ENCODE assay signal across 1 cellular context in the genomic region with DNA sequence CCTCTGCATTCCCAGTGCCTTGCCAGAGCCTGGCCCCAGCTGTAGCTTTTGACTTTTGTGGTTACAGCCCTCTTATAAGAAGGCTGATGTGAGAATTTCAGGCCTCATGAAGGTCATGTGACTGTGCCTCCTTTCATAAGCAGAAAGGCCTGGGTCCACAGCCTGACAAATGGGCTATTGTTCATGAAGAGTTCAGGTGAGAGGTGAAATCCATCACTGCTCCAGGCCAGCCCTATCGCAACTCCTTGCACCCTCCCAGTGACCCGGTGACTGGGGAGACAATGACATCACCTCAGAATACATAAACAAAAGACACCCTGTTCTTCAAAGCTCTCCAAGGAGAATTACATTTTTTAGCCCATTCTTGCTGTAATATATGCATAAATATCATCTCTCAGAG.
TF ChIP-seq lines count a peak whose summit lies in the region.

No MANE protein-coding gene starts in this region.

TF ChIP-seq in HepG2, 621 proteins besides CTCF, POLR2A, EP300 and RAD21 (continued from another document and continues in another):
- TF ChIP-seq ZNF703 (CRISPR knock-in tag; IDR thresholded peaks at IDR 0.05; ENCODE audit: borderline replicate concordance) (no peak), MLLT10 (CRISPR knock-in tag; IDR thresholded peaks at IDR 0.05) (no peak), ZNF660 (CRISPR knock-in tag; IDR thresholded peaks at IDR 0.05; ENCODE audit: borderline replicate concordance, low read depth) (no peak), RXRA (CRISPR knock-in tag; IDR thresholded peaks at IDR 0.05) (peak; percentile 93), TCF7 (IDR thresholded peaks at IDR 0.05; ENCODE audit: low read depth) (no peak), SAP130 (CRISPR knock-in tag; IDR thresholded peaks at IDR 0.05; ENCODE audit: low read depth) (no peak), MXI1 (IDR thresholded peaks at IDR 0.05; ENCODE audit: borderline replicate concordance, low read depth, low read length) (no peak), ZBTB21 (CRISPR knock-in tag; IDR thresholded peaks at IDR 0.05) (no peak), TEAD3 (CRISPR knock-in tag; optimal IDR thresholded peaks at IDR 0.05; ENCODE audit: borderline replicate concordance) (no peak), ZFP36L1 (CRISPR knock-in tag; IDR thresholded peaks at IDR 0.05) (no peak), SALL1 (CRISPR knock-in tag; IDR thresholded peaks at IDR 0.05) (peak; percentile 43; the same call in 1 of the 2 replicates), CAMTA2 (CRISPR knock-in tag; IDR thresholded peaks at IDR 0.05; ENCODE audit: borderline replicate concordance) (no peak), MEIS2 (CRISPR knock-in tag; IDR thresholded peaks at IDR 0.05) (no peak), TARDBP (CRISPR knock-in tag; IDR thresholded peaks at IDR 0.05) (no peak), BCL6 (CRISPR knock-in tag; IDR thresholded peaks at IDR 0.05) (0 out of 2 replicates have a peak, but pooled peaks have one; percentile 21), SOX13 (IDR thresholded peaks at IDR 0.05) (0 out of 2 replicates have a peak, but pooled peaks have one; percentile 50), SOX13 (CRISPR knock-in tag; conservative IDR thresholded peaks at IDR 0.05 in 1 of 2, IDR thresholded peaks at IDR 0.05 in 1 of 2) (peak in 1 of 2 experiments; percentile 89; a peak in 2 of 4 replicates), HNF4A (CRISPR knock-in tag; IDR thresholded peaks at IDR 0.05) (peak; percentile 38), FOXK1 (CRISPR knock-in tag; IDR thresholded peaks at IDR 0.05; ENCODE audit: borderline replicate concordance, low read depth) (peak; percentile 42; the same call in 1 of the 2 replicates), CEBPG (CRISPR knock-in tag; IDR thresholded peaks at IDR 0.05) (peak; percentile 38; the same call in 1 of the 2 replicates), TBX2 (CRISPR knock-in tag; IDR thresholded peaks at IDR 0.05; ENCODE audit: borderline replicate concordance) (0 out of 2 replicates have a peak, but pooled peaks have one; percentile 32), ZNF670 (CRISPR knock-in tag; IDR thresholded peaks at IDR 0.05; ENCODE audit: borderline replicate concordance) (no peak), POLR2AphosphoS2 (IDR thresholded peaks at IDR 0.05; ENCODE audit: low read depth, low read length) (no peak), ZNF12 (CRISPR knock-in tag; IDR thresholded peaks at IDR 0.05) (0 out of 2 replicates have a peak, but pooled peaks have one; percentile 7), EZH2 (conservative IDR thresholded peaks at IDR 0.05; ENCODE audit: low read depth, low read length) (no peak), ZNF567 (CRISPR knock-in tag; IDR thresholded peaks at IDR 0.05; ENCODE audit: borderline replicate concordance) (no peak), ELF4 (CRISPR knock-in tag; IDR thresholded peaks at IDR 0.05; ENCODE audit: borderline replicate concordance) (no peak), ZNF256 (CRISPR knock-in tag; conservative IDR thresholded peaks at IDR 0.05) (no peak), SOX6 (IDR thresholded peaks at IDR 0.05) (no peak), SOX6 (CRISPR knock-in tag; IDR thresholded peaks at IDR 0.05) (peak; percentile 75), RARA (CRISPR knock-in tag; IDR thresholded peaks at IDR 0.05) (peak; percentile 93), SMYD3 (CRISPR knock-in tag; IDR thresholded peaks at IDR 0.05) (no peak), HNF4G (IDR thresholded peaks at IDR 0.05; ENCODE audit: borderline replicate concordance, low read depth, low read length) (no peak), HNF4G (CRISPR knock-in tag; IDR thresholded peaks at IDR 0.05; ENCODE audit: borderline replicate concordance, low read depth) (no peak), ZFY (CRISPR knock-in tag; IDR thresholded peaks at IDR 0.05) (peak; percentile 37; the same call in 1 of the 2 replicates), NR2C2 (CRISPR knock-in tag; IDR thresholded peaks at IDR 0.05; ENCODE audit: borderline replicate concordance) (peak; percentile 31; the same call in 1 of the 2 replicates), ARID2 (CRISPR knock-in tag; IDR thresholded peaks at IDR 0.05; ENCODE audit: borderline replicate concordance) (no peak), NCOR1 (IDR thresholded peaks at IDR 0.05; ENCODE audit: borderline replicate concordance, low read length) (peak; percentile 19; the same call in 1 of the 2 replicates), MAZ (IDR thresholded peaks at IDR 0.05; ENCODE audit: borderline replicate concordance, low read depth, low read length) (no peak), MAZ (CRISPR knock-in tag; IDR thresholded peaks at IDR 0.05; ENCODE audit: low read depth) (no peak), ZFP37 (CRISPR knock-in tag; IDR thresholded peaks at IDR 0.05; ENCODE audit: borderline replicate concordance) (no peak)
- TF ChIP-seq, protein P1, sequence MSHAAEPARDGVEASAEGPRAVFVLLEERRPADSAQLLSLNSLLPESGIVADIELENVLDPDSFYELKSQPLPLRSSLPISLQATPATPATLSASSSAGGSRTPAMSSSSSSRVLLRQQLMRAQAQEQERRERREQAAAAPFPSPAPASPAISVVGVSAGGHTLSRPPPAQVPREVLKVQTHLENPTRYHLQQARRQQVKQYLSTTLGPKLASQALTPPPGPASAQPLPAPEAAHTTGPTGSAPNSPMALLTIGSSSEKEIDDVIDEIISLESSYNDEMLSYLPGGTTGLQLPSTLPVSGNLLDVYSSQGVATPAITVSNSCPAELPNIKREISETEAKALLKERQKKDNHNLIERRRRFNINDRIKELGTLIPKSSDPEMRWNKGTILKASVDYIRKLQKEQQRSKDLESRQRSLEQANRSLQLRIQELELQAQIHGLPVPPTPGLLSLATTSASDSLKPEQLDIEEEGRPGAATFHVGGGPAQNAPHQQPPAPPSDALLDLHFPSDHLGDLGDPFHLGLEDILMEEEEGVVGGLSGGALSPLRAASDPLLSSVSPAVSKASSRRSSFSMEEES (CRISPR knock-in tag; IDR thresholded peaks at IDR 0.05) = 0 out of 2 replicates have a peak, but pooled peaks have one; percentile 41
- TF ChIP-seq, protein P2, sequence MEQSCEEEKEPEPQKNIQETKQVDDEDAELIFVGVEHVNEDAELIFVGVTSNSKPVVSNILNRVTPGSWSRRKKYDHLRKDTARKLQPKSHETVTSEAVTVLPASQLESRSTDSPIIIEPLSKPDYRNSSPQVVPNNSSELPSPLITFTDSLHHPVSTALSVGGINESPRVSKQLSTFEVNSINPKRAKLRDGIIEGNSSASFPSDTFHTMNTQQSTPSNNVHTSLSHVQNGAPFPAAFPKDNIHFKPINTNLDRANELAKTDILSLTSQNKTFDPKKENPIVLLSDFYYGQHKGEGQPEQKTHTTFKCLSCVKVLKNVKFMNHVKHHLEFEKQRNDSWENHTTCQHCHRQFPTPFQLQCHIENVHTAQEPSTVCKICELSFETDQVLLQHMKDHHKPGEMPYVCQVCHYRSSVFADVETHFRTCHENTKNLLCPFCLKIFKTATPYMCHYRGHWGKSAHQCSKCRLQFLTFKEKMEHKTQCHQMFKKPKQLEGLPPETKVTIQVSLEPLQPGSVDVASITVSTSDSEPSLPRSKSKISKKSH (CRISPR knock-in tag; IDR thresholded peaks at IDR 0.05; ENCODE audit: borderline replicate concordance) = no peak
- TF ChIP-seq, protein P3, sequence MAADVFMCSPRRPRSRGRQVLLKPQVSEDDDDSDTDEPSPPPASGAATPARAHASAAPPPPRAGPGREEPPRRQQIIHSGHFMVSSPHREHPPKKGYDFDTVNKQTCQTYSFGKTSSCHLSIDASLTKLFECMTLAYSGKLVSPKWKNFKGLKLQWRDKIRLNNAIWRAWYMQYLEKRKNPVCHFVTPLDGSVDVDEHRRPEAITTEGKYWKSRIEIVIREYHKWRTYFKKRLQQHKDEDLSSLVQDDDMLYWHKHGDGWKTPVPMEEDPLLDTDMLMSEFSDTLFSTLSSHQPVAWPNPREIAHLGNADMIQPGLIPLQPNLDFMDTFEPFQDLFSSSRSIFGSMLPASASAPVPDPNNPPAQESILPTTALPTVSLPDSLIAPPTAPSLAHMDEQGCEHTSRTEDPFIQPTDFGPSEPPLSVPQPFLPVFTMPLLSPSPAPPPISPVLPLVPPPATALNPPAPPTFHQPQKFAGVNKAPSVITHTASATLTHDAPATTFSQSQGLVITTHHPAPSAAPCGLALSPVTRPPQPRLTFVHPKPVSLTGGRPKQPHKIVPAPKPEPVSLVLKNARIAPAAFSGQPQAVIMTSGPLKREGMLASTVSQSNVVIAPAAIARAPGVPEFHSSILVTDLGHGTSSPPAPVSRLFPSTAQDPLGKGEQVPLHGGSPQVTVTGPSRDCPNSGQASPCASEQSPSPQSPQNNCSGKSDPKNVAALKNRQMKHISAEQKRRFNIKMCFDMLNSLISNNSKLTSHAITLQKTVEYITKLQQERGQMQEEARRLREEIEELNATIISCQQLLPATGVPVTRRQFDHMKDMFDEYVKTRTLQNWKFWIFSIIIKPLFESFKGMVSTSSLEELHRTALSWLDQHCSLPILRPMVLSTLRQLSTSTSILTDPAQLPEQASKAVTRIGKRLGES (CRISPR knock-in tag; IDR thresholded peaks at IDR 0.05; ENCODE audit: borderline replicate concordance) = no peak
- TF ChIP-seq, protein P4, sequence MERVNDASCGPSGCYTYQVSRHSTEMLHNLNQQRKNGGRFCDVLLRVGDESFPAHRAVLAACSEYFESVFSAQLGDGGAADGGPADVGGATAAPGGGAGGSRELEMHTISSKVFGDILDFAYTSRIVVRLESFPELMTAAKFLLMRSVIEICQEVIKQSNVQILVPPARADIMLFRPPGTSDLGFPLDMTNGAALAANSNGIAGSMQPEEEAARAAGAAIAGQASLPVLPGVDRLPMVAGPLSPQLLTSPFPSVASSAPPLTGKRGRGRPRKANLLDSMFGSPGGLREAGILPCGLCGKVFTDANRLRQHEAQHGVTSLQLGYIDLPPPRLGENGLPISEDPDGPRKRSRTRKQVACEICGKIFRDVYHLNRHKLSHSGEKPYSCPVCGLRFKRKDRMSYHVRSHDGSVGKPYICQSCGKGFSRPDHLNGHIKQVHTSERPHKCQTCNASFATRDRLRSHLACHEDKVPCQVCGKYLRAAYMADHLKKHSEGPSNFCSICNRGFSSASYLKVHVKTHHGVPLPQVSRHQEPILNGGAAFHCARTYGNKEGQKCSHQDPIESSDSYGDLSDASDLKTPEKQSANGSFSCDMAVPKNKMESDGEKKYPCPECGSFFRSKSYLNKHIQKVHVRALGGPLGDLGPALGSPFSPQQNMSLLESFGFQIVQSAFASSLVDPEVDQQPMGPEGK (CRISPR knock-in tag; IDR thresholded peaks at IDR 0.05) = peak; percentile 38; the same call in 1 of the 2 replicates
- TF ChIP-seq, protein P5, sequence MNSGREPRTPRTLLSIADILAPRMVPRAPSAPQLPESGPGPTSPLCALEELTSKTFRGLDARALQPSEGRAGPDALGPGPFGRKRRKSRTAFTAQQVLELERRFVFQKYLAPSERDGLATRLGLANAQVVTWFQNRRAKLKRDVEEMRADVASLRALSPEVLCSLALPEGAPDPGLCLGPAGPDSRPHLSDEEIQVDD (CRISPR knock-in tag; IDR thresholded peaks at IDR 0.05; ENCODE audit: borderline replicate concordance) = no peak
- TF ChIP-seq, protein P6, sequence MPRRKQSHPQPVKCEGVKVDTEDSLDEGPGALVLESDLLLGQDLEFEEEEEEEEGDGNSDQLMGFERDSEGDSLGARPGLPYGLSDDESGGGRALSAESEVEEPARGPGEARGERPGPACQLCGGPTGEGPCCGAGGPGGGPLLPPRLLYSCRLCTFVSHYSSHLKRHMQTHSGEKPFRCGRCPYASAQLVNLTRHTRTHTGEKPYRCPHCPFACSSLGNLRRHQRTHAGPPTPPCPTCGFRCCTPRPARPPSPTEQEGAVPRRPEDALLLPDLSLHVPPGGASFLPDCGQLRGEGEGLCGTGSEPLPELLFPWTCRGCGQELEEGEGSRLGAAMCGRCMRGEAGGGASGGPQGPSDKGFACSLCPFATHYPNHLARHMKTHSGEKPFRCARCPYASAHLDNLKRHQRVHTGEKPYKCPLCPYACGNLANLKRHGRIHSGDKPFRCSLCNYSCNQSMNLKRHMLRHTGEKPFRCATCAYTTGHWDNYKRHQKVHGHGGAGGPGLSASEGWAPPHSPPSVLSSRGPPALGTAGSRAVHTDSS (CRISPR knock-in tag; conservative IDR thresholded peaks at IDR 0.05) = no peak
- TF ChIP-seq, protein P7, sequence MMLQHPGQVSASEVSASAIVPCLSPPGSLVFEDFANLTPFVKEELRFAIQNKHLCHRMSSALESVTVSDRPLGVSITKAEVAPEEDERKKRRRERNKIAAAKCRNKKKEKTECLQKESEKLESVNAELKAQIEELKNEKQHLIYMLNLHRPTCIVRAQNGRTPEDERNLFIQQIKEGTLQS (CRISPR knock-in tag; IDR thresholded peaks at IDR 0.05) = peak; percentile 57; the same call in 1 of the 2 replicates
- TF ChIP-seq, protein P8, sequence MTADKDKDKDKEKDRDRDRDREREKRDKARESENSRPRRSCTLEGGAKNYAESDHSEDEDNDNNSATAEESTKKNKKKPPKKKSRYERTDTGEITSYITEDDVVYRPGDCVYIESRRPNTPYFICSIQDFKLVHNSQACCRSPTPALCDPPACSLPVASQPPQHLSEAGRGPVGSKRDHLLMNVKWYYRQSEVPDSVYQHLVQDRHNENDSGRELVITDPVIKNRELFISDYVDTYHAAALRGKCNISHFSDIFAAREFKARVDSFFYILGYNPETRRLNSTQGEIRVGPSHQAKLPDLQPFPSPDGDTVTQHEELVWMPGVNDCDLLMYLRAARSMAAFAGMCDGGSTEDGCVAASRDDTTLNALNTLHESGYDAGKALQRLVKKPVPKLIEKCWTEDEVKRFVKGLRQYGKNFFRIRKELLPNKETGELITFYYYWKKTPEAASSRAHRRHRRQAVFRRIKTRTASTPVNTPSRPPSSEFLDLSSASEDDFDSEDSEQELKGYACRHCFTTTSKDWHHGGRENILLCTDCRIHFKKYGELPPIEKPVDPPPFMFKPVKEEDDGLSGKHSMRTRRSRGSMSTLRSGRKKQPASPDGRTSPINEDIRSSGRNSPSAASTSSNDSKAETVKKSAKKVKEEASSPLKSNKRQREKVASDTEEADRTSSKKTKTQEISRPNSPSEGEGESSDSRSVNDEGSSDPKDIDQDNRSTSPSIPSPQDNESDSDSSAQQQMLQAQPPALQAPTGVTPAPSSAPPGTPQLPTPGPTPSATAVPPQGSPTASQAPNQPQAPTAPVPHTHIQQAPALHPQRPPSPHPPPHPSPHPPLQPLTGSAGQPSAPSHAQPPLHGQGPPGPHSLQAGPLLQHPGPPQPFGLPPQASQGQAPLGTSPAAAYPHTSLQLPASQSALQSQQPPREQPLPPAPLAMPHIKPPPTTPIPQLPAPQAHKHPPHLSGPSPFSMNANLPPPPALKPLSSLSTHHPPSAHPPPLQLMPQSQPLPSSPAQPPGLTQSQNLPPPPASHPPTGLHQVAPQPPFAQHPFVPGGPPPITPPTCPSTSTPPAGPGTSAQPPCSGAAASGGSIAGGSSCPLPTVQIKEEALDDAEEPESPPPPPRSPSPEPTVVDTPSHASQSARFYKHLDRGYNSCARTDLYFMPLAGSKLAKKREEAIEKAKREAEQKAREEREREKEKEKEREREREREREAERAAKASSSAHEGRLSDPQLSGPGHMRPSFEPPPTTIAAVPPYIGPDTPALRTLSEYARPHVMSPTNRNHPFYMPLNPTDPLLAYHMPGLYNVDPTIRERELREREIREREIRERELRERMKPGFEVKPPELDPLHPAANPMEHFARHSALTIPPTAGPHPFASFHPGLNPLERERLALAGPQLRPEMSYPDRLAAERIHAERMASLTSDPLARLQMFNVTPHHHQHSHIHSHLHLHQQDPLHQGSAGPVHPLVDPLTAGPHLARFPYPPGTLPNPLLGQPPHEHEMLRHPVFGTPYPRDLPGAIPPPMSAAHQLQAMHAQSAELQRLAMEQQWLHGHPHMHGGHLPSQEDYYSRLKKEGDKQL (CRISPR knock-in tag; IDR thresholded peaks at IDR 0.05; ENCODE audit: low read depth) = no peak
- TF ChIP-seq, protein P9, sequence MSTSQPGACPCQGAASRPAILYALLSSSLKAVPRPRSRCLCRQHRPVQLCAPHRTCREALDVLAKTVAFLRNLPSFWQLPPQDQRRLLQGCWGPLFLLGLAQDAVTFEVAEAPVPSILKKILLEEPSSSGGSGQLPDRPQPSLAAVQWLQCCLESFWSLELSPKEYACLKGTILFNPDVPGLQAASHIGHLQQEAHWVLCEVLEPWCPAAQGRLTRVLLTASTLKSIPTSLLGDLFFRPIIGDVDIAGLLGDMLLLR (CRISPR knock-in tag; IDR thresholded peaks at IDR 0.05) = no peak
